In the genomic region with DNA sequence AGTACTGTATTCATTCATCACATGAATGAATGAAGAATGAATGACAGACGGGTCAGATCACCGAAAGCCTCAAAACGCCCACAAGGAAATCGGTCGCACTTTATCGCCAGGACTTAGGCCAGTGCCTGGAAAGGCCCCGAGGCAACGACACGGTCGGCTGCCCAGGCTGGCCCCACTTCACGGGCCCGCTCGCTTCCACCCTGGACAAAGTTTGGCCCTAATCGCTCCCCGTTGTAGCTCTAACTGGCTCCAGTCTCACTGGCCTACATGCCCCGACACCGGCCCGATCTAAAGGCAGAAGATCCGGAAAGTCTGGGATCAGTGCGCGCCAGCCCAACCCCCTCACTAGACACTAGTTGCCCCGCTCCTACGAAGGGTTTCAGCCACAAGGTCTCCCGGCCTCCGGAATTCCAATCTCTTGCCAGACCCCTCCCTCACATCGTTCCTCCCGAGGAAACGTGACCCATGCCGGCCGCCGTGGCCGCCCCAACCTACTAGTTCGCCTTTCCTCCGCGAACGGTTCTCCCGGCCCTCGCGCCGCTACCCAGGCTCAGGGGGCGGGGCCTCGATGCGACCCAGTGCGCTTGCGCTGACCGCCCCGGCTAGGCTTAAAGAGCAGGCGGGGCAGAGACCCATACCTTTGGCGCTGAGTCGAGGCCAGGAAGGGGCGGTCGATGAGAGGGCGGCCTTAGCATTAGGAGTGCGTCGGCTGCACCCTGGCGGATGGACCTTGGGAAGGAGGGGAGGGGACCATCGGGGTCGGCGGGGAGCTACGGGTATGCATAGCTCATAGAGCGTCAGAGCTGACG, we compare ENCODE assay signal across 1 cellular context.
A peak's percentile ranks its signal among the peaks of the same experiment; 100 is the strongest.
TF ChIP-seq lines count a peak whose summit lies in the region.

A gene (minus strand): TSS at position 575 of the 809 bp plus-strand sequence. CDS start 3,954 bp downstream, outside the sequence.
A gene (plus strand): TSS at position 637 of the 809 bp plus-strand sequence. CDS start 22,138 bp downstream, outside the sequence.

TF ChIP-seq in HepG2, 621 proteins besides CTCF, POLR2A, EP300 and RAD21 (continued from another document and continues in another):
- TF ChIP-seq ELF4 (CRISPR knock-in tag; IDR thresholded peaks at IDR 0.05; ENCODE audit: borderline replicate concordance) (no peak; the same call in 1 of the 2 replicates), POGZ (CRISPR knock-in tag; IDR thresholded peaks at IDR 0.05) (peak; percentile 91), RARA (CRISPR knock-in tag; IDR thresholded peaks at IDR 0.05) (peak; percentile 52; the same call in 1 of the 2 replicates), ZNF232 (CRISPR knock-in tag; IDR thresholded peaks at IDR 0.05; ENCODE audit: borderline replicate concordance) (peak; percentile 93; the same call in 1 of the 2 replicates), ZBTB38 (CRISPR knock-in tag; IDR thresholded peaks at IDR 0.05) (peak; percentile 96), PCBP2 (optimal IDR thresholded peaks at IDR 0.05; ENCODE audit: low read depth, low read length, poor library complexity, severe bottlenecking) (no peak), GLI4 (CRISPR knock-in tag; IDR thresholded peaks at IDR 0.05; ENCODE audit: borderline replicate concordance) (peak; percentile 99), SRSF1 (optimal IDR thresholded peaks at IDR 0.05; ENCODE audit: low read depth, low read length) (peak; percentile 87), NFIB (CRISPR knock-in tag; IDR thresholded peaks at IDR 0.05; ENCODE audit: borderline replicate concordance) (no peak), ZNF577 (CRISPR knock-in tag; IDR thresholded peaks at IDR 0.05; ENCODE audit: borderline replicate concordance, low read depth) (peak; percentile 98), SP4 (CRISPR knock-in tag; IDR thresholded peaks at IDR 0.05) (peak; percentile 95), ZNF30 (CRISPR knock-in tag; IDR thresholded peaks at IDR 0.05) (peak; percentile 88), DPF2 (CRISPR knock-in tag; IDR thresholded peaks at IDR 0.05; ENCODE audit: borderline replicate concordance, low read depth) (peak; percentile 42; the same call in 1 of the 2 replicates), SMAD9 (CRISPR knock-in tag; IDR thresholded peaks at IDR 0.05) (peak; percentile 91; the same call in 1 of the 2 replicates), TCF7 (IDR thresholded peaks at IDR 0.05; ENCODE audit: low read depth) (peak; percentile 44; the same call in 1 of the 2 replicates), JDP2 (CRISPR knock-in tag; IDR thresholded peaks at IDR 0.05; ENCODE audit: borderline replicate concordance) (peak; percentile 19; the same call in 1 of the 2 replicates), ZC3H13 (CRISPR knock-in tag; IDR thresholded peaks at IDR 0.05) (peak; percentile 96), CC2D1A (CRISPR knock-in tag; IDR thresholded peaks at IDR 0.05) (no peak; the same call in 1 of the 2 replicates), ZFY (CRISPR knock-in tag; IDR thresholded peaks at IDR 0.05) (peak; percentile 98), U2AF2 (IDR thresholded peaks at IDR 0.05; ENCODE audit: low read depth, low read length) (no peak), HMG20A (CRISPR knock-in tag; IDR thresholded peaks at IDR 0.05; ENCODE audit: borderline replicate concordance) (no peak), FOXK1 (CRISPR knock-in tag; IDR thresholded peaks at IDR 0.05; ENCODE audit: borderline replicate concordance, low read depth) (peak; percentile 93), HDAC1 (CRISPR knock-in tag; IDR thresholded peaks at IDR 0.05) (peak; percentile 91), ZNF816 (CRISPR knock-in tag; IDR thresholded peaks at IDR 0.05; ENCODE audit: borderline replicate concordance) (no peak; the same call in 1 of the 2 replicates), THYN1 (CRISPR knock-in tag; IDR thresholded peaks at IDR 0.05; ENCODE audit: borderline replicate concordance, low read depth) (no peak), AGO1 (IDR thresholded peaks at IDR 0.05; ENCODE audit: low read depth, low read length, poor library complexity, severe bottlenecking) (peak; percentile 73), ZNF451 (CRISPR knock-in tag; IDR thresholded peaks at IDR 0.05) (no peak; the same call in none of the 2 replicates), ZNF251 (CRISPR knock-in tag; IDR thresholded peaks at IDR 0.05) (no peak; the same call in 1 of the 2 replicates), KLF15 (CRISPR knock-in tag; IDR thresholded peaks at IDR 0.05; ENCODE audit: borderline replicate concordance) (no peak), CAMTA2 (CRISPR knock-in tag; IDR thresholded peaks at IDR 0.05; ENCODE audit: borderline replicate concordance) (peak; percentile 92; the same call in 1 of the 2 replicates), SAP130 (CRISPR knock-in tag; IDR thresholded peaks at IDR 0.05; ENCODE audit: low read depth) (peak; percentile 98)
- TF ChIP-seq, protein P1, sequence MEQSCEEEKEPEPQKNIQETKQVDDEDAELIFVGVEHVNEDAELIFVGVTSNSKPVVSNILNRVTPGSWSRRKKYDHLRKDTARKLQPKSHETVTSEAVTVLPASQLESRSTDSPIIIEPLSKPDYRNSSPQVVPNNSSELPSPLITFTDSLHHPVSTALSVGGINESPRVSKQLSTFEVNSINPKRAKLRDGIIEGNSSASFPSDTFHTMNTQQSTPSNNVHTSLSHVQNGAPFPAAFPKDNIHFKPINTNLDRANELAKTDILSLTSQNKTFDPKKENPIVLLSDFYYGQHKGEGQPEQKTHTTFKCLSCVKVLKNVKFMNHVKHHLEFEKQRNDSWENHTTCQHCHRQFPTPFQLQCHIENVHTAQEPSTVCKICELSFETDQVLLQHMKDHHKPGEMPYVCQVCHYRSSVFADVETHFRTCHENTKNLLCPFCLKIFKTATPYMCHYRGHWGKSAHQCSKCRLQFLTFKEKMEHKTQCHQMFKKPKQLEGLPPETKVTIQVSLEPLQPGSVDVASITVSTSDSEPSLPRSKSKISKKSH (CRISPR knock-in tag; IDR thresholded peaks at IDR 0.05; ENCODE audit: borderline replicate concordance) = peak; percentile 99
- TF ChIP-seq, protein P2, sequence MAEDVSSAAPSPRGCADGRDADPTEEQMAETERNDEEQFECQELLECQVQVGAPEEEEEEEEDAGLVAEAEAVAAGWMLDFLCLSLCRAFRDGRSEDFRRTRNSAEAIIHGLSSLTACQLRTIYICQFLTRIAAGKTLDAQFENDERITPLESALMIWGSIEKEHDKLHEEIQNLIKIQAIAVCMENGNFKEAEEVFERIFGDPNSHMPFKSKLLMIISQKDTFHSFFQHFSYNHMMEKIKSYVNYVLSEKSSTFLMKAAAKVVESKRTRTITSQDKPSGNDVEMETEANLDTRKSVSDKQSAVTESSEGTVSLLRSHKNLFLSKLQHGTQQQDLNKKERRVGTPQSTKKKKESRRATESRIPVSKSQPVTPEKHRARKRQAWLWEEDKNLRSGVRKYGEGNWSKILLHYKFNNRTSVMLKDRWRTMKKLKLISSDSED (CRISPR knock-in tag; IDR thresholded peaks at IDR 0.05) = no peak
- TF ChIP-seq, protein P3, sequence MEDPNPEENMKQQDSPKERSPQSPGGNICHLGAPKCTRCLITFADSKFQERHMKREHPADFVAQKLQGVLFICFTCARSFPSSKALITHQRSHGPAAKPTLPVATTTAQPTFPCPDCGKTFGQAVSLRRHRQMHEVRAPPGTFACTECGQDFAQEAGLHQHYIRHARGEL (CRISPR knock-in tag; IDR thresholded peaks at IDR 0.05) = peak; percentile 87; the same call in 1 of the 2 replicates
- TF ChIP-seq, protein P4, sequence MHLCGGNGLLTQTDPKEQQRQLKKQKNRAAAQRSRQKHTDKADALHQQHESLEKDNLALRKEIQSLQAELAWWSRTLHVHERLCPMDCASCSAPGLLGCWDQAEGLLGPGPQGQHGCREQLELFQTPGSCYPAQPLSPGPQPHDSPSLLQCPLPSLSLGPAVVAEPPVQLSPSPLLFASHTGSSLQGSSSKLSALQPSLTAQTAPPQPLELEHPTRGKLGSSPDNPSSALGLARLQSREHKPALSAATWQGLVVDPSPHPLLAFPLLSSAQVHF (CRISPR knock-in tag; IDR thresholded peaks at IDR 0.05) = peak; percentile 89; the same call in 1 of the 2 replicates
- TF ChIP-seq, protein P5, sequence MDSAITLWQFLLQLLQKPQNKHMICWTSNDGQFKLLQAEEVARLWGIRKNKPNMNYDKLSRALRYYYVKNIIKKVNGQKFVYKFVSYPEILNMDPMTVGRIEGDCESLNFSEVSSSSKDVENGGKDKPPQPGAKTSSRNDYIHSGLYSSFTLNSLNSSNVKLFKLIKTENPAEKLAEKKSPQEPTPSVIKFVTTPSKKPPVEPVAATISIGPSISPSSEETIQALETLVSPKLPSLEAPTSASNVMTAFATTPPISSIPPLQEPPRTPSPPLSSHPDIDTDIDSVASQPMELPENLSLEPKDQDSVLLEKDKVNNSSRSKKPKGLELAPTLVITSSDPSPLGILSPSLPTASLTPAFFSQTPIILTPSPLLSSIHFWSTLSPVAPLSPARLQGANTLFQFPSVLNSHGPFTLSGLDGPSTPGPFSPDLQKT (CRISPR knock-in tag; IDR thresholded peaks at IDR 0.05; ENCODE audit: borderline replicate concordance) = no peak
- TF ChIP-seq, protein P6, sequence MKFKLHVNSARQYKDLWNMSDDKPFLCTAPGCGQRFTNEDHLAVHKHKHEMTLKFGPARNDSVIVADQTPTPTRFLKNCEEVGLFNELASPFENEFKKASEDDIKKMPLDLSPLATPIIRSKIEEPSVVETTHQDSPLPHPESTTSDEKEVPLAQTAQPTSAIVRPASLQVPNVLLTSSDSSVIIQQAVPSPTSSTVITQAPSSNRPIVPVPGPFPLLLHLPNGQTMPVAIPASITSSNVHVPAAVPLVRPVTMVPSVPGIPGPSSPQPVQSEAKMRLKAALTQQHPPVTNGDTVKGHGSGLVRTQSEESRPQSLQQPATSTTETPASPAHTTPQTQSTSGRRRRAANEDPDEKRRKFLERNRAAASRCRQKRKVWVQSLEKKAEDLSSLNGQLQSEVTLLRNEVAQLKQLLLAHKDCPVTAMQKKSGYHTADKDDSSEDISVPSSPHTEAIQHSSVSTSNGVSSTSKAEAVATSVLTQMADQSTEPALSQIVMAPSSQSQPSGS (CRISPR knock-in tag; IDR thresholded peaks at IDR 0.05) = peak; percentile 80
- TF ChIP-seq, protein P7, sequence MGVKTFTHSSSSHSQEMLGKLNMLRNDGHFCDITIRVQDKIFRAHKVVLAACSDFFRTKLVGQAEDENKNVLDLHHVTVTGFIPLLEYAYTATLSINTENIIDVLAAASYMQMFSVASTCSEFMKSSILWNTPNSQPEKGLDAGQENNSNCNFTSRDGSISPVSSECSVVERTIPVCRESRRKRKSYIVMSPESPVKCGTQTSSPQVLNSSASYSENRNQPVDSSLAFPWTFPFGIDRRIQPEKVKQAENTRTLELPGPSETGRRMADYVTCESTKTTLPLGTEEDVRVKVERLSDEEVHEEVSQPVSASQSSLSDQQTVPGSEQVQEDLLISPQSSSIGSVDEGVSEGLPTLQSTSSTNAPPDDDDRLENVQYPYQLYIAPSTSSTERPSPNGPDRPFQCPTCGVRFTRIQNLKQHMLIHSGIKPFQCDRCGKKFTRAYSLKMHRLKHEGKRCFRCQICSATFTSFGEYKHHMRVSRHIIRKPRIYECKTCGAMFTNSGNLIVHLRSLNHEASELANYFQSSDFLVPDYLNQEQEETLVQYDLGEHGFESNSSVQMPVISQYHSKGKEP (CRISPR knock-in tag; IDR thresholded peaks at IDR 0.05) = no peak
- TF ChIP-seq, protein P8, sequence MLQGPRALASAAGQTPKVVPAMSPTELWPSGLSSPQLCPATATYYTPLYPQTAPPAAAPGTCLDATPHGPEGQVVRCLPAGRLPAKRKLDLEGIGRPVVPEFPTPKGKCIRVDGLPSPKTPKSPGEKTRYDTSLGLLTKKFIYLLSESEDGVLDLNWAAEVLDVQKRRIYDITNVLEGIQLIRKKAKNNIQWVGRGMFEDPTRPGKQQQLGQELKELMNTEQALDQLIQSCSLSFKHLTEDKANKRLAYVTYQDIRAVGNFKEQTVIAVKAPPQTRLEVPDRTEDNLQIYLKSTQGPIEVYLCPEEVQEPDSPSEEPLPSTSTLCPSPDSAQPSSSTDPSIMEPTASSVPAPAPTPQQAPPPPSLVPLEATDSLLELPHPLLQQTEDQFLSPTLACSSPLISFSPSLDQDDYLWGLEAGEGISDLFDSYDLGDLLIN (CRISPR knock-in tag; IDR thresholded peaks at IDR 0.05; ENCODE audit: borderline replicate concordance) = peak; percentile 51; the same call in 1 of the 2 replicates
- TF ChIP-seq, protein P9, sequence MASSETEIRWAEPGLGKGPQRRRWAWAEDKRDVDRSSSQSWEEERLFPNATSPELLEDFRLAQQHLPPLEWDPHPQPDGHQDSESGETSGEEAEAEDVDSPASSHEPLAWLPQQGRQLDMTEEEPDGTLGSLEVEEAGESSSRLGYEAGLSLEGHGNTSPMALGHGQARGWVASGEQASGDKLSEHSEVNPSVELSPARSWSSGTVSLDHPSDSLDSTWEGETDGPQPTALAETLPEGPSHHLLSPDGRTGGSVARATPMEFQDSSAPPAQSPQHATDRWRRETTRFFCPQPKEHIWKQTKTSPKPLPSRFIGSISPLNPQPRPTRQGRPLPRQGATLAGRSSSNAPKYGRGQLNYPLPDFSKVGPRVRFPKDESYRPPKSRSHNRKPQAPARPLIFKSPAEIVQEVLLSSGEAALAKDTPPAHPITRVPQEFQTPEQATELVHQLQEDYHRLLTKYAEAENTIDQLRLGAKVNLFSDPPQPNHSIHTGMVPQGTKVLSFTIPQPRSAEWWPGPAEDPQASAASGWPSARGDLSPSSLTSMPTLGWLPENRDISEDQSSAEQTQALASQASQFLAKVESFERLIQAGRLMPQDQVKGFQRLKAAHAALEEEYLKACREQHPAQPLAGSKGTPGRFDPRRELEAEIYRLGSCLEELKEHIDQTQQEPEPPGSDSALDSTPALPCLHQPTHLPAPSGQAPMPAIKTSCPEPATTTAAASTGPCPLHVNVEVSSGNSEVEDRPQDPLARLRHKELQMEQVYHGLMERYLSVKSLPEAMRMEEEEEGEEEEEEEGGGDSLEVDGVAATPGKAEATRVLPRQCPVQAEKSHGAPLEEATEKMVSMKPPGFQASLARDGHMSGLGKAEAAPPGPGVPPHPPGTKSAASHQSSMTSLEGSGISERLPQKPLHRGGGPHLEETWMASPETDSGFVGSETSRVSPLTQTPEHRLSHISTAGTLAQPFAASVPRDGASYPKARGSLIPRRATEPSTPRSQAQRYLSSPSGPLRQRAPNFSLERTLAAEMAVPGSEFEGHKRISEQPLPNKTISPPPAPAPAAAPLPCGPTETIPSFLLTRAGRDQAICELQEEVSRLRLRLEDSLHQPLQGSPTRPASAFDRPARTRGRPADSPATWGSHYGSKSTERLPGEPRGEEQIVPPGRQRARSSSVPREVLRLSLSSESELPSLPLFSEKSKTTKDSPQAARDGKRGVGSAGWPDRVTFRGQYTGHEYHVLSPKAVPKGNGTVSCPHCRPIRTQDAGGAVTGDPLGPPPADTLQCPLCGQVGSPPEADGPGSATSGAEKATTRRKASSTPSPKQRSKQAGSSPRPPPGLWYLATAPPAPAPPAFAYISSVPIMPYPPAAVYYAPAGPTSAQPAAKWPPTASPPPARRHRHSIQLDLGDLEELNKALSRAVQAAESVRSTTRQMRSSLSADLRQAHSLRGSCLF (CRISPR knock-in tag; IDR thresholded peaks at IDR 0.05; ENCODE audit: borderline replicate concordance) = no peak; the same call in 1 of the 2 replicates
